In the genomic region with DNA sequence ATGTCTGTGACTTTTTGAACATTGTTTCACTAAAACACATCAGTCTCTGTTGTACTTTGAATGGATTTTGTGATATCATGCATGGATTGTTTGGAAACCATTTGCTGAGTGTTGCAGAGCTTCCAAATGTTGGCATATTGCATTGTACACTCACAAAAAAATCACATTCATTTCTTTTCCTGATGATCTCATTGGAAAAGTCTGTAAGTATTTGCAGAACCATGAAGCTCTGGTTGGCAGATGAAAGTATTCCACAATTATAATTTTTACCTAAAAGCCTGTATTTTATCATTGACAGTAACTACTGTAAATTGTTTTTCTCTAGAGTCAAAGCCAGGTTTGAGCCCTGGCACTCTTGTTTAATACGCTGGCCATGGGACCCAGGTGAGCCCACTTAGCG, we compare ENCODE assay signal across 17 cellular contexts. TPM values are rescaled to one million over a fixed set of nuclear protein-coding genes. Genes with fewer than 3 reads are reported as not detected.
DNase-seq lines count a peak whose midpoint lies in the region; TF ChIP-seq lines count a peak whose summit lies in the region.
"Had no signal": no experiment of that assay in that cellular context is flagged by ENCODE, and none has a peak within 500 bp of the region (broad histone marks: within the 10 kb centered on the region; RNA-seq: fewer than 3 reads in every experiment).

No MANE protein-coding gene starts in this region.

- H3K4me3 ChIP-seq in adipocyte (ENCODE audit: low read length) = no peak overlapping the region
- H3K4me3 ChIP-seq in fibroblast of the aortic adventitia (ENCODE audit: low read depth, low read length) = no peak overlapping the region
- no peak overlapping the region for H3K4me3 ChIP-seq in MG63

- no peak overlapping the region for H3K9ac ChIP-seq in adipocyte (ENCODE audit: low read length)

- no peak for TF ChIP-seq CTCF in fibroblast of the aortic adventitia (IDR thresholded peaks at IDR 0.05; ENCODE audit: insufficient read depth, low read length)

- H3K9me3 ChIP-seq in adipocyte (ENCODE audit: control insufficient read depth, low read length) (no peaks in the 10 kb centered on the region), MG63 (no peaks in the 10 kb centered on the region)

- H3K27me3 ChIP-seq in adipocyte (replicated peaks; ENCODE audit: control insufficient read depth, insufficient read depth, low read length) (no peaks in the 10 kb centered on the region), MG63 (no peaks in the 10 kb centered on the region)

- peak; percentile 55 for DNase-seq in GM03348 (ENCODE audit: low spot score)
- DNase-seq in adipocyte (ENCODE audit: low read depth) = peak; percentile 60
- peak; percentile 46 for DNase-seq in fibroblast of the aortic adventitia (ENCODE audit: low read depth)
- no peak for DNase-seq in cerebellum (ENCODE audit: low spot score)
- DNase-seq in MG63 = no peak
- DNase-seq in NCI-H2107 (lab: John Stamatoyannopoulos, UW) = no peak
- DNase-seq in mesenteric fat pad (ENCODE audit: low spot score) = no peak
- DNase-seq: C1 segment of cervical spinal cord, DND-41, GF-D8, Karpas-422, MM.1S, NCI-H1105, NCI-H187, NCI-H69, RPMI8226, SIG-M5 had no signal

- H3K36me3 ChIP-seq in adipocyte (ENCODE audit: control insufficient read depth, insufficient read depth, low read length, severe bottlenecking) (peaks cover 9% of the 10 kb centered on the region), MG63 (peaks cover 50% of the 10 kb centered on the region)

- H3K4me1 ChIP-seq in adipocyte (ENCODE audit: control insufficient read depth, insufficient read depth, low read length) = peaks cover 42% of the 10 kb centered on the region

RNA-seq across cellular contexts. Expression of a gene that starts 42.1 kb away (rescaled TPM):
- 16.0 and 17.2 TPM in 2 replicates for total RNA-seq in fibroblast of the aortic adventitia (ENCODE audit: low replicate concordance)
- total RNA-seq in cerebellum = 28.2 TPM
- 31.1 and 34.5 TPM in 2 replicates for total RNA-seq in MG63 (2014; rRNA removed; shearing (Covaris generic); ENCODE audit: low replicate concordance)
- 51.5 TPM for total RNA-seq in mesenteric fat pad

Comparison
In these comparisons a context has a peak if more than half of its experiments do, and no peak if none do; other contexts are left out.
1. DNase-seq: peak in GM03348 (single experiment), adipocyte (single experiment) and fibroblast of the aortic adventitia (single experiment); none in cerebellum (single experiment), MG63 (single experiment), NCI-H2107 (single experiment) and mesenteric fat pad (single experiment).